In the genomic region with DNA sequence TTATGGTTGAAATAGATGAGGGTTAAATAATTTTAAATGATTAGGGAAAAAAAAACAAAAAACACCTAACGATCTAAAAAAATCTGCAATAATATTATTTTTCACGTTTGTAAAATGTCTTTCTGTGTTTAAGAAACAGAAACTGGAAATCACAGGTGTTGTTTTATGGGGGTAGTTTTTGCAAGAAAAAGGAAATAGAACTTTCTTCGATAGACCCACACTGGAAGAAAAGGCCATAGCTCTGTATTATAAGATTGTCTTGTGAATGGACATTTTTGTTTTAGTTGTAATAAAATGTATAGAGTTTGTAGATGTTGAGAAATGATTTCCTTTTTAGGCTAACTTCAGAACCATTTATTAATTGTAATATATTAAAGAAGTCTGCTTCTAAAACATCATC, we compare ENCODE assay signal across 1 cellular context.
TF ChIP-seq lines count a peak whose summit lies in the region.

No MANE protein-coding gene starts in this region.

TF ChIP-seq in HepG2, 621 proteins besides CTCF, POLR2A, EP300 and RAD21 (continued from another document):
- TF ChIP-seq UBTF (CRISPR knock-in tag; IDR thresholded peaks at IDR 0.05) (no peak), ARID2 (CRISPR knock-in tag; IDR thresholded peaks at IDR 0.05; ENCODE audit: borderline replicate concordance) (no peak), ZNF329 (CRISPR knock-in tag; IDR thresholded peaks at IDR 0.05; ENCODE audit: low read depth) (no peak), ZNF646 (CRISPR knock-in tag; IDR thresholded peaks at IDR 0.05) (no peak), TCF7L2 (IDR thresholded peaks at IDR 0.05; ENCODE audit: low read depth, low read length) (no peak)
